1 cellular context compared by ENCODE assay signal in the genomic region with DNA sequence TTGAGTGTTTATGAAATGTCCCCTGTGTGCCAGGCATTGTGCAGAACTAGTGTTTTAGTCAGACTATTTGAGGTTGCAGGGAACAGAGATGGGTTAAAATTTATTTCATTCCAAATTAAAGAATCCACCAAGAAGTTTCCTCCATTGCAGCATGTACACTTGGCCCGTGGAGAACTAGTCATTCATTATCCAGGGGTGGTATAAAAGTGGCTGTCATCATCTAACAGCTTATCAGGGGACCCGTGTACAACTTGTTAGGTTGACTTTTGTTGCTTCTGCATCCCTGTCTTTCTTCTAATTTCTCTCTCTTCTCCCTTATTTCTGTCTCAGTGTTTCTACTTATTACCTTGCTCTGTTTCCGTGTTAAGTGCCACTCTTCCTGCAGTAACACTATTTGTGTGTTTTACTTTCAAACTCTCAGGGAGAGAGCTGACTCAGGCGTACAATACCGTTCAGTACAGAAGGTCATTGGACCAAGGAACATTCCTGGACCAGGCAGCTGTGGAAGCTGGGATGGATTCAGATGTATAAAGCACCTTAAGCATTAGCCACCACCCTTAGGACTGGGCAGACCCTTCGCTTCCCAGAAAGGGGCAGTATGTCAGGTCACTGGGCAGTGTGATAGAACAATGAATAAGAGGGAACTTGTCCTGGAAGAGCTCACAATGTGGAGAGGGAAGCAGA.
A peak's percentile ranks its signal among the peaks of the same experiment; 100 is the strongest.
TF ChIP-seq lines count a peak whose summit lies in the region.

No MANE protein-coding gene starts in this region.

TF ChIP-seq in HepG2, 621 proteins besides CTCF, POLR2A, EP300 and RAD21:
- TF ChIP-seq ZNF674 (CRISPR knock-in tag; IDR thresholded peaks at IDR 0.05; ENCODE audit: low read depth) (no peak), MLLT10 (CRISPR knock-in tag; IDR thresholded peaks at IDR 0.05) (no peak), ZBTB38 (CRISPR knock-in tag; IDR thresholded peaks at IDR 0.05) (0 out of 2 replicates have a peak, but pooled peaks have one; percentile 18), ZNF30 (CRISPR knock-in tag; IDR thresholded peaks at IDR 0.05) (no peak), MAFF (IDR thresholded peaks at IDR 0.05; ENCODE audit: low read depth, low read length) (0 out of 2 replicates have a peak, but pooled peaks have one; percentile 12), ZNF143 (CRISPR knock-in tag; IDR thresholded peaks at IDR 0.05) (no peak), ZNF510 (CRISPR knock-in tag; IDR thresholded peaks at IDR 0.05; ENCODE audit: low read depth) (no peak), ZNF781 (CRISPR knock-in tag; IDR thresholded peaks at IDR 0.05; ENCODE audit: borderline replicate concordance, not compliant biosample characterization) (no peak), SALL1 (CRISPR knock-in tag; IDR thresholded peaks at IDR 0.05) (no peak), MED1 (CRISPR knock-in tag; IDR thresholded peaks at IDR 0.05) (no peak), ARNT2 (CRISPR knock-in tag; IDR thresholded peaks at IDR 0.05; ENCODE audit: low read depth) (no peak)
- TF ChIP-seq, protein P1, sequence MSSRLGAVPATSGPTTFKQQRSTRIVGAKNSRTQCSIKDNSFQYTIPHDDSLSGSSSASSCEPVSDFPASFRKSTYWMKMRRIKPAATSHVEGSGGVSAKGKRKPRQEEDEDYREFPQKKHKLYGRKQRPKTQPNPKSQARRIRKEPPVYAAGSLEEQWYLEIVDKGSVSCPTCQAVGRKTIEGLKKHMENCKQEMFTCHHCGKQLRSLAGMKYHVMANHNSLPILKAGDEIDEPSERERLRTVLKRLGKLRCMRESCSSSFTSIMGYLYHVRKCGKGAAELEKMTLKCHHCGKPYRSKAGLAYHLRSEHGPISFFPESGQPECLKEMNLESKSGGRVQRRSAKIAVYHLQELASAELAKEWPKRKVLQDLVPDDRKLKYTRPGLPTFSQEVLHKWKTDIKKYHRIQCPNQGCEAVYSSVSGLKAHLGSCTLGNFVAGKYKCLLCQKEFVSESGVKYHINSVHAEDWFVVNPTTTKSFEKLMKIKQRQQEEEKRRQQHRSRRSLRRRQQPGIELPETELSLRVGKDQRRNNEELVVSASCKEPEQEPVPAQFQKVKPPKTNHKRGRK (CRISPR knock-in tag; IDR thresholded peaks at IDR 0.05) = no peak
